8 cellular contexts compared by ENCODE assay signal in the genomic region with DNA sequence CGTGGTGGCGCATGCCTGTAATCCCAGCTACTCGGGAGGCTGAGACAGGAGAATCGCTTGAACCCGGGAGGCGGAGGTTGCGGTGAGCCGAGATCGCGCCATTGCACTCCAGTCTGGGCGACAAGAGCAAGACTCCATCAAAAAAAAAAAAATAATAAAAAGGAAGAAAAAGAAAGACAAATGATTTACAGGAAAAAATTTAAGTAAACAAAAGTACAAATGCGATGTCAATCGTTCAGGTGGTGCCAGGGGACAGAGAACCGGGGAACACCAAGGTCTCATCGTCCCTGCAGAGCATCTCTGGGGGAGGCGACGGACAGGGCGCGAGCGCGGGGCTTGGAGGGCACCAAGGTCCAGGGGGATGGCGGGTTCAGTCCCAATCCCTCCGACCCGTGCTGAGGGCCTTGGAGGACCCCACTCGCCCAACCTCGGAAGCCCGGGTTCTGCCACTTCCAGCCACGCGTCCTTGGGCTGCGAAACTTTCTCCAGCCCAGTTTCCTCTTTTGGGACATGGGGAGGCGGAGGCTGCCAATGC. TPM values are rescaled to one million over a fixed set of nuclear protein-coding genes. Genes with fewer than 3 reads are reported as not detected.
DNase-seq lines count a peak whose midpoint lies in the region; ATAC-seq and TF ChIP-seq lines count a peak whose summit lies in the region.

No MANE protein-coding gene starts in this region.

- H3F3A ChIP-seq in MM.1S (ENCODE audit: insufficient read depth, low read length): peaks cover 21% of the 10 kb centered on the region

- no peaks in the 10 kb centered on the region for H3K9me2 ChIP-seq in MM.1S (replicated peaks; ENCODE audit: insufficient read depth, low read length)

- H3K9ac ChIP-seq in MM.1S (ENCODE audit: low read length) (peak overlapping the region; percentile 89), duodenal mucosa (ENCODE audit: low read depth in 1 of 2, low read length in 2 of 2) (peak overlapping the region; percentile 66 to 87)

- DNase-seq in T-helper 1 cell (no peak), MM.1S (peak; percentile 23), naive B cell (no peak), NCI-H774 (lab: John Stamatoyannopoulos, UW) (no peak), NCI-H128 (lab: John Stamatoyannopoulos, UW; ENCODE audit: unreplicated experiment) (no peak)

- peaks cover 19% of the 10 kb centered on the region for H3K4me1 Mint-ChIP-seq in T-helper 1 cell treated with Interleukin-12 subunit alpha and Interleukin-12 subunit beta and Interleukin-4 antibody, amounts not matched to agents 30 μg/mL and 1 μg/mL, for 36 hours (ENCODE audit: low read depth)
- H3K4me1 Mint-ChIP-seq in naive B cell: peaks cover 17 to 32% (median 27%) of the 10 kb centered on the region in 3 donors

- peak overlapping the region; percentile 99 for H3K4me3 Mint-ChIP-seq in T-helper 1 cell treated with Interleukin-12 subunit alpha and Interleukin-12 subunit beta and Interleukin-4 antibody, amounts not matched to agents 30 μg/mL and 1 μg/mL, for 36 hours
- peak overlapping the region; percentile 95 to 99 (median 98) for H3K4me3 Mint-ChIP-seq in naive B cell

- H3K27ac Mint-ChIP-seq in T-helper 1 cell treated with Interleukin-12 subunit alpha and Interleukin-12 subunit beta and Interleukin-4 antibody, amounts not matched to agents 30 μg/mL and 1 μg/mL, for 36 hours: peak overlapping the region; percentile 99
- peak overlapping the region in 5 of 6 donors; percentile 29 to 100 (median 100) for H3K27ac Mint-ChIP-seq in naive B cell

- H2AFZ ChIP-seq in MM.1S (ENCODE audit: low read length): peak overlapping the region; percentile 97

- TF ChIP-seq CTCF in MM.1S (IDR thresholded peaks at IDR 0.05; ENCODE audit: low read length): no peak

- H3K27me3 Mint-ChIP-seq in T-helper 1 cell treated with Interleukin-12 subunit alpha and Interleukin-12 subunit beta and Interleukin-4 antibody, amounts not matched to agents 30 μg/mL and 1 μg/mL, for 36 hours (ENCODE audit: low read depth): no peaks in the 10 kb centered on the region
- peaks cover 0 to 5% (median 0%) of the 10 kb centered on the region in 3 donors for H3K27me3 Mint-ChIP-seq in naive B cell

- peaks cover 46% of the 10 kb centered on the region for H3K79me2 ChIP-seq in MM.1S (ENCODE audit: low read length)

- H3K4me1 ChIP-seq in MM.1S (ENCODE audit: low read length) (peaks cover 13% of the 10 kb centered on the region), duodenal mucosa (ENCODE audit: control insufficient read depth in 1 of 2, insufficient read depth in 2 of 2, low read length in 2 of 2) (peaks cover 38 to 46% of the 10 kb centered on the region in 2 donors)

- H3K27ac ChIP-seq in MM.1S (ENCODE audit: low read length) (no peak overlapping the region), duodenal mucosa (ENCODE audit: low read depth, low read length) (peak overlapping the region; percentile 88)

- H4K20me1 ChIP-seq in MM.1S (ENCODE audit: insufficient read depth, low read length): peaks cover 35% of the 10 kb centered on the region

- H3K9me3 ChIP-seq in MM.1S (replicated peaks; ENCODE audit: insufficient read depth, low read length) (no peaks in the 10 kb centered on the region), duodenal mucosa (ENCODE audit: control insufficient read depth in 1 of 2, low read length in 2 of 2) (no peaks in the 10 kb centered on the region)

- peak overlapping the region; percentile 89 for H3K4me3 ChIP-seq in MM.1S (ENCODE audit: low read length)
- peak overlapping the region; percentile 76 to 81 for H3K4me3 ChIP-seq in duodenal mucosa (ENCODE audit: low read depth in 1 of 2, low read length in 2 of 2)

- peak overlapping the region; percentile 98 for H3K4me2 ChIP-seq in MM.1S (ENCODE audit: low read depth, low read length)

- peaks cover 27% of the 10 kb centered on the region for H3K36me3 ChIP-seq in MM.1S (replicated peaks; ENCODE audit: insufficient read depth, low read length)
- peaks cover 21 to 30% of the 10 kb centered on the region in 2 donors for H3K36me3 ChIP-seq in duodenal mucosa (ENCODE audit: control insufficient read depth in 1 of 2, insufficient read depth in 2 of 2, low read length in 2 of 2)

- no peaks in the 10 kb centered on the region for H3K9me3 Mint-ChIP-seq in T-helper 1 cell treated with Interleukin-12 subunit alpha and Interleukin-12 subunit beta and Interleukin-4 antibody, amounts not matched to agents 30 μg/mL and 1 μg/mL, for 36 hours
- peaks cover 0 to 3% (median 0%) of the 10 kb centered on the region in 7 donors for H3K9me3 Mint-ChIP-seq in naive B cell

- H3K27me3 ChIP-seq in MM.1S (replicated peaks; ENCODE audit: insufficient read depth, low read length) (no peaks in the 10 kb centered on the region), duodenal mucosa (ENCODE audit: control insufficient read depth in 1 of 2, insufficient read depth in 2 of 2, low read length in 2 of 2) (no peaks in the 10 kb centered on the region)

- ATAC-seq in naive B cell (ENCODE audit: low read depth in 2 of 2): peak; percentile 11 to 18
- no peak for ATAC-seq in HG03196 (IDR thresholded peaks at IDR 0.05; ENCODE audit: unreplicated experiment)

- peaks cover 31% of the 10 kb centered on the region for H3K36me3 Mint-ChIP-seq in T-helper 1 cell treated with Interleukin-12 subunit alpha and Interleukin-12 subunit beta and Interleukin-4 antibody, amounts not matched to agents 30 μg/mL and 1 μg/mL, for 36 hours (ENCODE audit: low read depth)
- peaks cover 0 to 15% of the 10 kb centered on the region in 2 donors for H3K36me3 Mint-ChIP-seq in naive B cell

RNA-seq across cellular contexts. Expression of a gene that starts 0.6 kb away (rescaled TPM):
- polyA plus RNA-seq in naive B cell (ENCODE audit: low read depth in 6 of 6): 10 to 100 TPM; 33.3 to 65.8 (median 51.7) TPM

RNA-seq across cellular contexts. Expression of a gene that starts 16.6 kb away (rescaled TPM):
- polyA plus RNA-seq in naive B cell (ENCODE audit: low read depth in 6 of 6): not detected

RNA-seq across cellular contexts. Expression of a gene that starts 28.9 kb away (rescaled TPM):
- 10 to 100 TPM; 42.4 to 72.9 (median 53.3) TPM for polyA plus RNA-seq in naive B cell (ENCODE audit: low read depth in 6 of 6)

RNA-seq across cellular contexts. Expression of a gene that starts 50.1 kb away (rescaled TPM):
- 100 to 1,000 TPM; 212 to 320 (median 229) TPM for polyA plus RNA-seq in naive B cell (ENCODE audit: low read depth in 6 of 6)
